23 cellular contexts compared by ENCODE assay signal in the genomic region with DNA sequence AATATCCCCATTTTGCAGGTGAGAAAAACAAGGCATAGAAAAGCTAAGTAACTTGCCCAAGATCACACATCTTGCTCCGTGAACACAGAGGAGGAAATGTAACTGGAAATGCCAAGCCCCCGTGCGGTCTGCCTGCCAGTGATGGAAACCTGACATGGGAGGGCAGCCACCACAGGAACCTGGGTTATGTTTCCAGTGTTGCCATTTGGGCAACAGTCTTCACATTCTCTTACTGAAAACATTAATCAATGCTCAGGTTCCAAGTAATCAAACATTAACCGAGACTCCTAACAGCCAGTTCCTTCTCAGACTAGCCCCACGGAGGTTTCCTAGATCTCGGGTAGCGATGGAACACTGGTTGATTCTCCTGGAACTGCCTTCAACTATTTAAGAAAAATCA. TPM values are rescaled to one million over a fixed set of nuclear protein-coding genes. Genes with fewer than 3 reads are reported as not detected.
DNase-seq lines count a peak whose midpoint lies in the region; ATAC-seq and TF ChIP-seq lines count a peak whose summit lies in the region.
"Had no signal": no experiment of that assay in that cellular context is flagged by ENCODE, and none has a peak within 500 bp of the region (broad histone marks: within the 10 kb centered on the region; RNA-seq: fewer than 3 reads in every experiment).

No MANE protein-coding gene starts in this region.

- intact Hi-C loops in HCT116 (cut with micrococcal nuclease), result loop anchor here (5.0 kb wide), 2 partner anchors 209 to 224 kb away; no protein-coding TSS in a partner anchor
- intact Hi-C loops in activated T-helper 1 cell treated with anti-CD3 and anti-CD28 coated beads, Interleukin-12 subunit alpha, Interleukin-12 subunit beta, Interleukin-2, Interleukin-4 antibody, amounts not matched to agents 30 ng/mL and 10 ng/mL and 1 ng/mL, durations not matched to agents 14 hours and 24 hours and 36 hours (cut with micrococcal nuclease), result loop anchor here (5.0 kb wide), 3 partner anchors 209 to 336 kb away; partner anchors contain the start of gene FAM136A

- ATAC-seq in HCT116, result no peak
- no peak for ATAC-seq in effector memory CD8-positive, alpha-beta T cell (replicated peaks)
- ATAC-seq: lower lobe of right lung; right cardiac atrium; stimulated activated naive CD8-positive, alpha-beta T cell treated with anti-CD3 and anti-CD28 coated beads, Interleukin-15, Interleukin-2, amounts not matched to agents 100 U/mL and 50 U/mL, for 24 hours had no signal

- no peak overlapping the region for H3K27ac Mint-ChIP-seq in nephron progenitor cell
- H3K27ac Mint-ChIP-seq in activated T-helper 1 cell treated with anti-CD3 and anti-CD28 coated beads, Interleukin-12 subunit alpha, Interleukin-12 subunit beta, Interleukin-2, Interleukin-4 antibody, amounts not matched to agents 30 ng/mL and 10 ng/mL and 1 ng/mL, durations not matched to agents 14 hours and 24 hours and 36 hours, result no peak overlapping the region
- H3K27ac Mint-ChIP-seq in effector memory CD8-positive, alpha-beta T cell, result peak overlapping the region in 1 of 2 donors; percentile 88

- no TSS peak for BruUV-seq in HCT116 (replicated peaks; lab: Mats Ljungman, UMichigan)

- CTCF ChIA-PET in HCT116 (lab: Charles Lee), result no interaction called here
- CTCF ChIA-PET in RWPE1 (lab: Yijun Ruan, JAX), result interaction anchor here (0.7 to 4.6 kb wide), 4 partner anchors 67 to 1173 kb away, joined by 3 to 31 read pairs (median 6); no protein-coding TSS in a partner anchor

- TF ChIP-seq CTCF in HCT116 (IDR thresholded peaks at IDR 0.05 in 2 of 3, conservative IDR thresholded peaks at IDR 0.05 in 1 of 3; ENCODE audit: borderline replicate concordance in 1 of 3, insufficient read depth in 1 of 3, low read depth in 2 of 3, low read length in 2 of 3), result no peak
- no peak for TF ChIP-seq CTCF in RWPE1 (conservative IDR thresholded peaks at IDR 0.05; ENCODE audit: low read depth)
- TF ChIP-seq CTCF in epithelial cell of proximal tubule (conservative IDR thresholded peaks at IDR 0.05; ENCODE audit: low read depth, low read length), result no peak
- TF ChIP-seq CTCF in nephron progenitor cell (IDR thresholded peaks at IDR 0.05), result no peak

- peaks cover 30 to 41% of the 10 kb centered on the region in 2 experiments for H3K4me1 ChIP-seq in HCT116 (ENCODE audit: control insufficient read depth in 1 of 2, insufficient read depth in 2 of 2, low read length in 2 of 2)

- H3K4me2 ChIP-seq in HCT116 (ENCODE audit: low read length), result peak overlapping the region; percentile 75; the same call in 1 of the 2 replicates
- H3K4me2 ChIP-seq: hepatocyte, SK-N-SH had no signal

- peaks cover 39% of the 10 kb centered on the region for H3K27me3 Mint-ChIP-seq in nephron progenitor cell (ENCODE audit: low read depth, poor library complexity)
- peaks cover 38% of the 10 kb centered on the region for H3K27me3 Mint-ChIP-seq in activated T-helper 1 cell treated with anti-CD3 and anti-CD28 coated beads, Interleukin-12 subunit alpha, Interleukin-12 subunit beta, Interleukin-2, Interleukin-4 antibody, amounts not matched to agents 30 ng/mL and 10 ng/mL and 1 ng/mL, durations not matched to agents 14 hours and 24 hours and 36 hours (ENCODE audit: insufficient read depth)
- H3K27me3 Mint-ChIP-seq in effector memory CD8-positive, alpha-beta T cell, result no peaks in the 10 kb centered on the region

- H3K9ac ChIP-seq in HCT116 (ENCODE audit: low read length), result no peak overlapping the region; the same call in 1 of the 2 replicates
- H3K9ac ChIP-seq: SK-N-SH had no signal

- no peak for TF ChIP-seq RAD21 in HCT116 (IDR thresholded peaks at IDR 0.05; ENCODE audit: low read depth)

- no peaks in the 10 kb centered on the region for H3K36me3 Mint-ChIP-seq in nephron progenitor cell (ENCODE audit: low read depth)
- no peaks in the 10 kb centered on the region for H3K36me3 Mint-ChIP-seq in activated T-helper 1 cell treated with anti-CD3 and anti-CD28 coated beads, Interleukin-12 subunit alpha, Interleukin-12 subunit beta, Interleukin-2, Interleukin-4 antibody, amounts not matched to agents 30 ng/mL and 10 ng/mL and 1 ng/mL, durations not matched to agents 14 hours and 24 hours and 36 hours (ENCODE audit: low read depth)
- H3K36me3 Mint-ChIP-seq in effector memory CD8-positive, alpha-beta T cell (ENCODE audit: insufficient read depth), result peaks cover 10% of the 10 kb centered on the region

- peaks cover 73% of the 10 kb centered on the region for H3K79me2 ChIP-seq in HCT116 (ENCODE audit: insufficient read depth, low read length)
- H3K79me2 ChIP-seq: hepatocyte had no signal

- H3K9me2 ChIP-seq in HCT116 (ENCODE audit: insufficient read depth), result no peaks in the 10 kb centered on the region
- H3K9me2 ChIP-seq: SK-N-SH had no signal

- H3K4me3 ChIP-seq in HCT116 (replicated peaks in 1 of 2; ENCODE audit: low read depth in 1 of 2, low read length in 2 of 2) (no peak overlapping the region), epithelial cell of proximal tubule (ENCODE audit: low read depth, low read length) (peak overlapping the region; percentile 94)
- H3K4me3 ChIP-seq: hepatocyte, lower lobe of right lung, tibial artery had no signal

- DNase-seq in HCT116 (ENCODE audit: low read depth, low spot score) (no peak), RWPE1 (ENCODE audit: low spot score) (no peak), epithelial cell of proximal tubule (ENCODE audit: low read depth) (peak; percentile 80), nephron progenitor cell (no peak), SK-N-DZ (ENCODE audit: low spot score) (no peak), DMS79 (lab: John Stamatoyannopoulos, UW) (no peak)
- no peak for DNase-seq in activated T-helper 1 cell treated with anti-CD3 and anti-CD28 coated beads, Interleukin-12 subunit alpha, Interleukin-12 subunit beta, Interleukin-2, Interleukin-4 antibody, amounts not matched to agents 30 ng/mL and 10 ng/mL and 1 ng/mL, durations not matched to agents 14 hours and 24 hours and 36 hours (ENCODE audit: low spot score)
- DNase-seq in effector memory CD8-positive, alpha-beta T cell, result no peak
- DNase-seq: activated CD4-positive, alpha-beta T cell treated with anti-CD3 and anti-CD28 coated beads, Interleukin-2, amount 50 U/mL, for 4 hours; activated effector memory CD4-positive, alpha-beta T cell treated with anti-CD3 and anti-CD28 coated beads, Interleukin-2, amount 50 U/mL, for 16 hours; cortex of kidney; DND-41; foreskin fibroblast; lower lobe of right lung; NCI-H510A treated with DMSO at 0.1 percent for 48 hours; right cardiac atrium; SK-N-SH; stimulated activated CD4-positive, alpha-beta T cell treated with anti-CD3 and anti-CD28 coated beads, Interleukin-12 subunit alpha, Interleukin-12 subunit beta, amount 100 ng/mL, for 4 hours; stimulated activated CD4-positive, alpha-beta T cell treated with anti-CD3 and anti-CD28 coated beads, Interleukin-4, amount 100 ng/mL, for 4 hours; stimulated activated naive CD8-positive, alpha-beta T cell treated with anti-CD3 and anti-CD28 coated beads, Interleukin-15, Interleukin-2, amounts not matched to agents 100 U/mL and 50 U/mL, for 24 hours; tibial artery; WERI-Rb-1 had no signal

- no peak overlapping the region for H2AFZ ChIP-seq in HCT116 (ENCODE audit: low read depth, low read length, poor library complexity, severe bottlenecking)
- H2AFZ ChIP-seq: hepatocyte had no signal

- TF ChIP-seq POLR2A in HCT116 (IDR thresholded peaks at IDR 0.05; ENCODE audit: borderline replicate concordance, extremely low read depth, insufficient read depth, insufficient read length), result no peak

- H3K9me3 Mint-ChIP-seq in nephron progenitor cell, result no peaks in the 10 kb centered on the region
- no peaks in the 10 kb centered on the region for H3K9me3 Mint-ChIP-seq in activated T-helper 1 cell treated with anti-CD3 and anti-CD28 coated beads, Interleukin-12 subunit alpha, Interleukin-12 subunit beta, Interleukin-2, Interleukin-4 antibody, amounts not matched to agents 30 ng/mL and 10 ng/mL and 1 ng/mL, durations not matched to agents 14 hours and 24 hours and 36 hours
- no peaks in the 10 kb centered on the region for H3K9me3 Mint-ChIP-seq in effector memory CD8-positive, alpha-beta T cell

- H3K9me3 ChIP-seq in HCT116 (ENCODE audit: control insufficient read depth in 1 of 2, insufficient read depth in 1 of 2, low read depth in 1 of 2, low read length in 2 of 2), result no peaks in the 10 kb centered on the region
- H3K9me3 ChIP-seq: lower lobe of right lung, SK-N-SH, tibial artery had no signal

- H3K4me3 Mint-ChIP-seq in nephron progenitor cell, result peak overlapping the region; percentile 62
- H3K4me3 Mint-ChIP-seq in activated T-helper 1 cell treated with anti-CD3 and anti-CD28 coated beads, Interleukin-12 subunit alpha, Interleukin-12 subunit beta, Interleukin-2, Interleukin-4 antibody, amounts not matched to agents 30 ng/mL and 10 ng/mL and 1 ng/mL, durations not matched to agents 14 hours and 24 hours and 36 hours, result no peak overlapping the region
- H3K4me3 Mint-ChIP-seq in effector memory CD8-positive, alpha-beta T cell, result no peak overlapping the region

- H3K27ac ChIP-seq in HCT116 (ENCODE audit: low read depth, low read length) (no peak overlapping the region), RWPE1 (peak overlapping the region; percentile 53)
- H3K27ac ChIP-seq: hepatocyte, lower lobe of right lung, tibial artery, WERI-Rb-1 had no signal

- peaks cover 63% of the 10 kb centered on the region for H3K4me1 Mint-ChIP-seq in nephron progenitor cell
- peaks cover 24% of the 10 kb centered on the region for H3K4me1 Mint-ChIP-seq in activated T-helper 1 cell treated with anti-CD3 and anti-CD28 coated beads, Interleukin-12 subunit alpha, Interleukin-12 subunit beta, Interleukin-2, Interleukin-4 antibody, amounts not matched to agents 30 ng/mL and 10 ng/mL and 1 ng/mL, durations not matched to agents 14 hours and 24 hours and 36 hours (ENCODE audit: low read depth)
- H3K4me1 Mint-ChIP-seq in effector memory CD8-positive, alpha-beta T cell (ENCODE audit: low read depth in 2 of 2), result peaks cover 18 to 23% of the 10 kb centered on the region in 2 donors

- H3K36me3 ChIP-seq in HCT116 (ENCODE audit: control insufficient read depth in 1 of 2, insufficient read depth in 2 of 2, low read length in 2 of 2), result no peaks in the 10 kb centered on the region
- H3K36me3 ChIP-seq: lower lobe of right lung, tibial artery, WERI-Rb-1 had no signal

- H3K27me3 ChIP-seq in HCT116 (ENCODE audit: insufficient read depth, low read length), result no peaks in the 10 kb centered on the region

- POLR2A ChIA-PET in HCT116 (lab: Charles Lee), result no interaction called here
- POLR2A ChIA-PET in RWPE1 (lab: Yijun Ruan, JAX; ENCODE audit: low non-redundant PET), result interaction anchor here (0.6 kb wide), 1 partner anchor 215 kb away, joined by 3 read pairs; no protein-coding TSS in a partner anchor

- no peaks in the 10 kb centered on the region for H4K20me1 ChIP-seq in HCT116 (ENCODE audit: insufficient read depth)

- RAD21 ChIA-PET in HCT116 (lab: Charles Lee; ENCODE audit: low non-redundant PET in 1 of 2, low total read pairs in 2 of 2, uncharacterized antibody in 2 of 2, unreplicated experiment in 2 of 2), result no interaction called here

RNA-seq across cellular contexts. Expression of gene TGFA, which starts 2.5 kb away (rescaled TPM):
- total RNA-seq in HCT116 (2021; ENCODE audit: unreplicated experiment) (50.1 TPM), epithelial cell of proximal tubule (40.1 and 89.1 TPM in 2 replicates)
- polyA plus RNA-seq in HCT116 (2012), result 42.6 and 43.6 TPM in 2 replicates
- not detected in 2 replicates for total RNA-seq in activated T-helper 1 cell treated with anti-CD3 and anti-CD28 coated beads, Interleukin-12 subunit alpha, Interleukin-12 subunit beta, Interleukin-2, Interleukin-4 antibody, amounts not matched to agents 30 ng/mL and 10 ng/mL and 1 ng/mL, durations not matched to agents 14 hours and 24 hours and 36 hours
- not detected in 2 replicates for polyA plus RNA-seq in SK-N-DZ (2014; cell fraction: cytosol; rRNA removed)
- not detected in 2 replicates for polyA plus RNA-seq in SK-N-DZ (2014; cell fraction: nucleus; rRNA removed)
- polyA plus RNA-seq: SK-N-SH had no signal

Comparison
In these comparisons a context has a peak if more than half of its experiments do, and no peak if none do; other contexts are left out.
1. RNA of gene TGFA, which starts 2.5 kb away (total RNA-seq): 40.1 to 89.1 TPM in epithelial cell of proximal tubule and 50.1 TPM in HCT116 (single experiment); not detected in activated T-helper 1 cell treated with anti-CD3 and anti-CD28 coated beads, Interleukin-12 subunit alpha, Interleukin-12 subunit beta, Interleukin-2, Interleukin-4 antibody, amounts not matched to agents 30 ng/mL and 10 ng/mL and 1 ng/mL, durations not matched to agents 14 hours and 24 hours and 36 hours; every median in the first group is over 10 times any median in the second.